In the genomic region with DNA sequence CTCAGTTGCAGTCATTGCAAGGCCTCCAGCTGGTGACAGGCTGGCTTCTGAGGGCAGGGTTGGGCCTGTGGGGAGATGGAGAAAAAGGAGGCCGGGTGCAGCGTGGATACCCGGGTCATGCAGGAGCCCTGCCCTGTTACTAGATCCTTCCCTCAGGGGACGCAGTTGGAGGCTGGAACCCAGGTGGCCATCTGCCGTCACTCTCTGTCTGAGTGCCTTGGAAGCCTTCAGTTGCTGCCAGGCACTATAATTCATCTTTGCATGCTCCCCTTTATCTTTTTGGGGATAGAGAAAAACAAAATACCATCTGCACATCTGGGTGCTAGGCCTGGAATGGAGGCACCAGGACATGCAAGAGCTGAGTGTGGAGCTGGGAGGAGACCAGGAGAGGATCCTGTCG, we compare ENCODE assay signal across 15 cellular contexts.
"Had no signal": no experiment of that assay in that cellular context is flagged by ENCODE, and none has a peak within 500 bp of the region (broad histone marks: within the 10 kb centered on the region; RNA-seq: fewer than 3 reads in every experiment).

No MANE protein-coding gene starts in this region.

- H3K4me3 Mint-ChIP-seq: activated CD4-positive, alpha-beta memory T cell treated with anti-CD3 and anti-CD28 coated beads, Interleukin-2, amount 10 ng/mL, durations not matched to agents 7 days and 5 days; activated CD4-positive, alpha-beta T cell treated with anti-CD3 and anti-CD28 coated beads for 36 hours; activated naive CD8-positive, alpha-beta T cell treated with anti-CD3 and anti-CD28 coated beads for 36 hours; activated T-cell treated with anti-CD3 and anti-CD28 coated beads, Interleukin-2, amount 50 U/mL, for 72 hours had no signal

- H3K27ac ChIP-seq: left lung, pancreas, vagina had no signal

- H3K4me1 ChIP-seq: left lung, pancreas, vagina had no signal

- H3K4me3 ChIP-seq: left lung, pancreas, stomach, vagina had no signal

- H3K9me3 ChIP-seq: pancreas, stomach, vagina had no signal

- H3K27me3 ChIP-seq: left lung, pancreas, stomach, vagina had no signal

- H3K9me3 Mint-ChIP-seq: activated T-cell treated with anti-CD3 and anti-CD28 coated beads, Interleukin-2, amount 50 U/mL, for 72 hours had no signal

- DNase-seq: activated CD4-positive, alpha-beta memory T cell treated with anti-CD3 and anti-CD28 coated beads, Interleukin-2, amount 10 ng/mL, durations not matched to agents 7 days and 5 days; activated CD4-positive, alpha-beta T cell treated with anti-CD3 and anti-CD28 coated beads for 36 hours; activated gamma-delta T cell treated with Interleukin-2 at 50 U/mL for 16 hours; activated naive CD8-positive, alpha-beta T cell treated with anti-CD3 and anti-CD28 coated beads for 36 hours; activated T-cell treated with anti-CD3 and anti-CD28 coated beads, Interleukin-2, amount 50 U/mL, for 72 hours; aorta; islet precursor cell; left lung; mesenchymal stem cell; pancreas; retina; small intestine; stomach; T1000 had no signal

- ATAC-seq: activated CD4-positive, alpha-beta T cell treated with anti-CD3 and anti-CD28 coated beads for 36 hours; activated T-cell treated with anti-CD3 and anti-CD28 coated beads, Interleukin-2, amount 50 U/mL, for 72 hours; left lung; pancreas had no signal

- H3K4me1 Mint-ChIP-seq: activated CD4-positive, alpha-beta T cell treated with anti-CD3 and anti-CD28 coated beads for 36 hours; activated naive CD8-positive, alpha-beta T cell treated with anti-CD3 and anti-CD28 coated beads for 36 hours had no signal

- H3K36me3 ChIP-seq: left lung, pancreas, stomach, vagina had no signal

- H3K27ac Mint-ChIP-seq: activated CD4-positive, alpha-beta memory T cell treated with anti-CD3 and anti-CD28 coated beads, Interleukin-2, amount 10 ng/mL, durations not matched to agents 7 days and 5 days; activated CD4-positive, alpha-beta T cell treated with anti-CD3 and anti-CD28 coated beads for 36 hours; activated naive CD8-positive, alpha-beta T cell treated with anti-CD3 and anti-CD28 coated beads for 36 hours; activated T-cell treated with anti-CD3 and anti-CD28 coated beads, Interleukin-2, amount 50 U/mL, for 72 hours had no signal
